In genomic region chr6:38871745-38872568, GRCh38 we compare ENCODE assay signal across 8 cellular contexts.
A peak's percentile ranks its signal among the peaks of the same experiment; 100 is the strongest.
DNase-seq lines count a peak whose midpoint lies in the region; ATAC-seq and TF ChIP-seq lines count a peak whose summit lies in the region.

No MANE protein-coding gene starts in this region.

- H3K27ac Mint-ChIP-seq in CD8-positive, alpha-beta T cell: no peak overlapping the region
- H3K27ac Mint-ChIP-seq in activated T-cell treated with anti-CD3 and anti-CD28 coated beads, Interleukin-2, amount 50 U/mL, for 24 hours: no peak overlapping the region

- POLR2A ChIA-PET in CD8-positive, alpha-beta T cell (lab: Charles Lee): interaction anchor here (1.5 kb wide), 1 partner anchor 432 kb away, joined by 4 read pairs; no protein-coding TSS in a partner anchor

- no peaks in the 10 kb centered on the region for H3K79me2 ChIP-seq in OCI-LY3 (ENCODE audit: low read length)

- H4K20me1 ChIP-seq in OCI-LY3 (ENCODE audit: insufficient read depth, low read length): no peaks in the 10 kb centered on the region

- H3K4me3 Mint-ChIP-seq in CD8-positive, alpha-beta T cell: no peak overlapping the region
- H3K4me3 Mint-ChIP-seq in activated T-cell treated with anti-CD3 and anti-CD28 coated beads, Interleukin-2, amount 50 U/mL, for 24 hours: no peak overlapping the region

- peaks cover 23% of the 10 kb centered on the region for H3K4me1 ChIP-seq in CD8-positive, alpha-beta T cell (ENCODE audit: insufficient read depth, low read length)
- H3K4me1 ChIP-seq in OCI-LY3 (ENCODE audit: low read length): peaks cover 13% of the 10 kb centered on the region
- H3K4me1 ChIP-seq in upper lobe of left lung: no peaks in the 10 kb centered on the region
- H3K4me1 ChIP-seq in aorta (ENCODE audit: control insufficient read depth in 1 of 2, insufficient read depth in 2 of 2, low read length in 2 of 2): no peaks in the 10 kb centered on the region

- intact Hi-C loops in CD8-positive, alpha-beta T cell (cut with DNase I, micrococcal nuclease): loop anchor here (1.0 to 10.0 kb wide), 8 partner anchors 57 to 438 kb away; partner anchors contain the start of gene SAYSD1 (in 1 of the 2)
- intact Hi-C loops in aorta (cut with DNase I): loop anchor here in 1 of 2 donors (10.0 kb wide), 1 partner anchor 433 kb away; no protein-coding TSS in a partner anchor

- H3K36me3 ChIP-seq in CD8-positive, alpha-beta T cell (ENCODE audit: insufficient read depth, low read length): no peaks in the 10 kb centered on the region
- no peaks in the 10 kb centered on the region for H3K36me3 ChIP-seq in OCI-LY3 (replicated peaks; ENCODE audit: low read depth, low read length)
- no peaks in the 10 kb centered on the region for H3K36me3 ChIP-seq in upper lobe of left lung
- H3K36me3 ChIP-seq in aorta (ENCODE audit: control insufficient read depth in 1 of 2, insufficient read depth in 2 of 2, low read length in 1 of 2): no peaks in the 10 kb centered on the region

- no peaks in the 10 kb centered on the region for H3K9me3 ChIP-seq in CD8-positive, alpha-beta T cell (ENCODE audit: low read length)
- H3K9me3 ChIP-seq in OCI-LY3 (ENCODE audit: insufficient read depth, low read length) (no peaks in the 10 kb centered on the region), upper lobe of left lung (no peaks in the 10 kb centered on the region), aorta (ENCODE audit: control insufficient read depth, low read length) (peaks cover 1% of the 10 kb centered on the region)

- H3K4me2 ChIP-seq in OCI-LY3 (ENCODE audit: low read length): peak overlapping the region; percentile 27; the same call in 1 of the 2 replicates

- H3K4me1 Mint-ChIP-seq in CD8-positive, alpha-beta T cell (ENCODE audit: low read depth): peaks cover 26% of the 10 kb centered on the region
- peaks cover 12% of the 10 kb centered on the region for H3K4me1 Mint-ChIP-seq in activated T-cell treated with anti-CD3 and anti-CD28 coated beads, Interleukin-2, amount 50 U/mL, for 24 hours (ENCODE audit: low read depth)

- no peaks in the 10 kb centered on the region for H3K36me3 Mint-ChIP-seq in CD8-positive, alpha-beta T cell
- H3K36me3 Mint-ChIP-seq in activated T-cell treated with anti-CD3 and anti-CD28 coated beads, Interleukin-2, amount 50 U/mL, for 24 hours (ENCODE audit: low read depth): no peaks in the 10 kb centered on the region

- peak; percentile 7 to 69 (median 41) for DNase-seq in CD8-positive, alpha-beta T cell
- peak; percentile 38 for DNase-seq in HK-2 (ENCODE audit: unreplicated experiment)
- DNase-seq in activated T-cell treated with anti-CD3 and anti-CD28 coated beads, Interleukin-2, amount 50 U/mL, for 24 hours: peak; percentile 64
- DNase-seq in fibroblast of pulmonary artery (ENCODE audit: low read depth): peak; percentile 61
- peak in 31 of 56 donors; percentile 0 to 63 (median 10) for DNase-seq in nucleus accumbens (lab: John Stamatoyannopoulos, UW)
- peak in 1 of 2 donors; percentile 32 for DNase-seq in upper lobe of left lung
- DNase-seq in aorta: no peak

- no peak for TF ChIP-seq POLR2A in upper lobe of left lung (IDR thresholded peaks at IDR 0.05)

- H3K9ac ChIP-seq in OCI-LY3 (ENCODE audit: low read length): no peak overlapping the region

- H3K27me3 ChIP-seq in CD8-positive, alpha-beta T cell (ENCODE audit: insufficient read depth, low read length): no peaks in the 10 kb centered on the region
- peaks cover 34% of the 10 kb centered on the region for H3K27me3 ChIP-seq in OCI-LY3 (ENCODE audit: low read depth, low read length)
- no peaks in the 10 kb centered on the region for H3K27me3 ChIP-seq in upper lobe of left lung
- H3K27me3 ChIP-seq in aorta (ENCODE audit: control insufficient read depth in 1 of 2, insufficient read depth in 2 of 2, low read length in 1 of 2): peaks cover 0 to 4% of the 10 kb centered on the region in 2 donors

- peak; percentile 91 for TF ChIP-seq CTCF in CD8-positive, alpha-beta T cell (IDR thresholded peaks at IDR 0.05)
- peak; percentile 100 for TF ChIP-seq CTCF in OCI-LY3 (IDR thresholded peaks at IDR 0.05; ENCODE audit: low read depth, low read length)
- TF ChIP-seq CTCF in fibroblast of pulmonary artery (IDR thresholded peaks at IDR 0.05; ENCODE audit: low read length, missing control alignments): peak; percentile 98
- peak; percentile 73 to 83 (median 78) for TF ChIP-seq CTCF in upper lobe of left lung (IDR thresholded peaks at IDR 0.05)

- peak; percentile 65 for ATAC-seq in CD8-positive, alpha-beta T cell
- ATAC-seq in upper lobe of left lung (ENCODE audit: low FRiP score in 2 of 2) (peak in 1 of 2 donors; percentile 76), aorta (ENCODE audit: low FRiP score) (no peak)

- peaks cover 5% of the 10 kb centered on the region for H3K27me3 Mint-ChIP-seq in CD8-positive, alpha-beta T cell (ENCODE audit: low read depth)
- peaks cover 15% of the 10 kb centered on the region for H3K27me3 Mint-ChIP-seq in activated T-cell treated with anti-CD3 and anti-CD28 coated beads, Interleukin-2, amount 50 U/mL, for 24 hours

- no peak overlapping the region for H3K27ac ChIP-seq in CD8-positive, alpha-beta T cell (ENCODE audit: low read depth, low read length)
- H3K27ac ChIP-seq in OCI-LY3 (ENCODE audit: low read length) (no peak overlapping the region), upper lobe of left lung (no peak overlapping the region), aorta (ENCODE audit: low read depth in 1 of 2, low read length in 2 of 2) (no peak overlapping the region)

- no peak for TF ChIP-seq EP300 in upper lobe of left lung (IDR thresholded peaks at IDR 0.05)

- H3K9me3 Mint-ChIP-seq in CD8-positive, alpha-beta T cell: no peaks in the 10 kb centered on the region
- H3K9me3 Mint-ChIP-seq in activated T-cell treated with anti-CD3 and anti-CD28 coated beads, Interleukin-2, amount 50 U/mL, for 24 hours: no peaks in the 10 kb centered on the region

- WGBS in upper lobe of left lung, 2 donors: 38 to 39% methylated on average over 15 of the region's 15 CpGs
- 35 to 36% methylated on average over 15 of the region's 15 CpGs for WGBS in aorta, 2 donors

- CTCF ChIA-PET in CD8-positive, alpha-beta T cell (lab: Charles Lee): interaction anchor here (0.7 to 9.2 kb wide), 42 partner anchors 10 to 452 kb away, joined by 3 to 111 read pairs (median 4); partner anchors contain the start of gene KCNK16

- H3K4me3 ChIP-seq in CD8-positive, alpha-beta T cell (ENCODE audit: low read depth, low read length): no peak overlapping the region
- no peak overlapping the region for H3K4me3 ChIP-seq in OCI-LY3 (ENCODE audit: low read length)
- H3K4me3 ChIP-seq in fibroblast of pulmonary artery (replicated peaks; ENCODE audit: low read depth, low read length): no peak overlapping the region
- H3K4me3 ChIP-seq in upper lobe of left lung: no peak overlapping the region
- H3K4me3 ChIP-seq in aorta (ENCODE audit: low read length in 2 of 2): no peak overlapping the region

- peak overlapping the region; percentile 48; the same call in 1 of the 2 replicates for H2AFZ ChIP-seq in OCI-LY3 (ENCODE audit: low read depth, low read length)

Comparison
In these comparisons a context has a peak if more than half of its experiments do, and no peak if none do; other contexts are left out.
1. DNase-seq: peak in CD8-positive, alpha-beta T cell (7 of 7), HK-2 (single experiment), activated T-cell treated with anti-CD3 and anti-CD28 coated beads, Interleukin-2, amount 50 U/mL, for 24 hours (single experiment), fibroblast of pulmonary artery (single experiment) and nucleus accumbens (31 of 56); none in aorta (0 of 2).
2. Peak in every context shown above with its lines, with median percentiles within 50 percentile points of each other: CTCF ChIP-seq.